ENCODE assay signal across 11 cellular contexts in genomic region chr5:54616031-54616430, GRCh38.
A peak's percentile ranks its signal among the peaks of the same experiment; 100 is the strongest.
DNase-seq lines count a peak whose midpoint lies in the region; ATAC-seq and TF ChIP-seq lines count a peak whose summit lies in the region.
"Had no signal": no experiment of that assay in that cellular context is flagged by ENCODE, and none has a peak within 500 bp of the region (broad histone marks: within the 10 kb centered on the region; RNA-seq: fewer than 3 reads in every experiment).

No MANE protein-coding gene starts in this region.

- H3K4me3 ChIP-seq in MG63 (no peak overlapping the region), liver (ENCODE audit: low read depth in 1 of 3, low read length in 3 of 3) (no peak overlapping the region), upper lobe of right lung (no peak overlapping the region)
- no peak overlapping the region for H3K4me3 ChIP-seq in effector memory CD4-positive, alpha-beta T cell (ENCODE audit: insufficient read depth, low read depth, low read length, poor library complexity, severe bottlenecking)

- no peaks in the 10 kb centered on the region for H3K27me3 Mint-ChIP-seq in T-helper 2 cell treated with Interferon-gamma antibody and Interleukin-4, amounts not matched to agents 5 μg/mL and 100 μg/mL, for 36 hours (ENCODE audit: low read depth)

- H3K36me3 Mint-ChIP-seq in T-helper 2 cell treated with Interferon-gamma antibody and Interleukin-4, amounts not matched to agents 5 μg/mL and 100 μg/mL, for 36 hours (ENCODE audit: low read depth): peaks cover 3% of the 10 kb centered on the region

- no peaks in the 10 kb centered on the region for H3K36me3 ChIP-seq in MG63
- no peaks in the 10 kb centered on the region for H3K36me3 ChIP-seq in liver (ENCODE audit: control insufficient read depth in 4 of 4, insufficient read depth in 3 of 4, low read depth in 1 of 4, low read length in 3 of 4)
- H3K36me3 ChIP-seq in upper lobe of right lung: no peaks in the 10 kb centered on the region
- no peaks in the 10 kb centered on the region for H3K36me3 ChIP-seq in effector memory CD4-positive, alpha-beta T cell (ENCODE audit: control insufficient read depth, insufficient read depth, low read length)

- H3K4me3 Mint-ChIP-seq in T-helper 2 cell treated with Interferon-gamma antibody and Interleukin-4, amounts not matched to agents 5 μg/mL and 100 μg/mL, for 36 hours: no peak overlapping the region
- H3K4me3 Mint-ChIP-seq: activated naive CD8-positive, alpha-beta T cell treated with anti-CD3 and anti-CD28 coated beads, Interleukin-2, amount 10 ng/mL, durations not matched to agents 7 days and 5 days had no signal

- TF ChIP-seq CTCF in liver (IDR thresholded peaks at IDR 0.05; ENCODE audit: low read depth, low read length, missing input control): no peak
- TF ChIP-seq CTCF in upper lobe of right lung (IDR thresholded peaks at IDR 0.05): no peak

- no peak overlapping the region for H3K27ac Mint-ChIP-seq in T-helper 2 cell treated with Interferon-gamma antibody and Interleukin-4, amounts not matched to agents 5 μg/mL and 100 μg/mL, for 36 hours
- H3K27ac Mint-ChIP-seq: activated naive CD8-positive, alpha-beta T cell treated with anti-CD3 and anti-CD28 coated beads, Interleukin-2, amount 10 ng/mL, durations not matched to agents 7 days and 5 days had no signal

- peak; percentile 54 to 60 for TF ChIP-seq RAD21 in liver (IDR thresholded peaks at IDR 0.05)

- peaks cover 9% of the 10 kb centered on the region for H3K9me3 Mint-ChIP-seq in T-helper 2 cell treated with Interferon-gamma antibody and Interleukin-4, amounts not matched to agents 5 μg/mL and 100 μg/mL, for 36 hours

- peak; percentile 89 for ATAC-seq in upper lobe of right lung
- ATAC-seq in HG03342 (IDR thresholded peaks at IDR 0.05; ENCODE audit: unreplicated experiment): no peak

- H3K27me3 ChIP-seq in MG63 (no peaks in the 10 kb centered on the region), liver (ENCODE audit: control insufficient read depth in 4 of 4, insufficient read depth in 4 of 4, low read length in 3 of 4) (no peaks in the 10 kb centered on the region), upper lobe of right lung (no peaks in the 10 kb centered on the region)
- no peaks in the 10 kb centered on the region for H3K27me3 ChIP-seq in effector memory CD4-positive, alpha-beta T cell (replicated peaks; ENCODE audit: control insufficient read depth, insufficient read depth, low read length, poor library complexity, severe bottlenecking)

- H3K4me1 Mint-ChIP-seq in T-helper 2 cell treated with Interferon-gamma antibody and Interleukin-4, amounts not matched to agents 5 μg/mL and 100 μg/mL, for 36 hours (ENCODE audit: low read depth): peaks cover 27% of the 10 kb centered on the region

- 17% methylated on average over 3 of the region's 3 CpGs for WGBS in liver

- H3K4me1 ChIP-seq in liver (ENCODE audit: control insufficient read depth in 4 of 4, insufficient read depth in 4 of 4, low read length in 3 of 4): peaks cover 9 to 32% (median 22%) of the 10 kb centered on the region in 4 donors
- peaks cover 13% of the 10 kb centered on the region for H3K4me1 ChIP-seq in upper lobe of right lung
- peaks cover 2% of the 10 kb centered on the region for H3K4me1 ChIP-seq in effector memory CD4-positive, alpha-beta T cell (ENCODE audit: control insufficient read depth, insufficient read depth, low read length, poor library complexity, severe bottlenecking)

- H3K27ac ChIP-seq in liver (ENCODE audit: low read depth in 1 of 2, low read length in 2 of 2) (peak overlapping the region; percentile 65 to 79), upper lobe of right lung (no peak overlapping the region)
- no peak overlapping the region for H3K27ac ChIP-seq in effector memory CD4-positive, alpha-beta T cell (ENCODE audit: insufficient read depth, low read length, poor library complexity, severe bottlenecking)

- H3K9me3 ChIP-seq in MG63 (no peaks in the 10 kb centered on the region), liver (ENCODE audit: control insufficient read depth in 4 of 4, low read length in 3 of 4) (no peaks in the 10 kb centered on the region), upper lobe of right lung (no peaks in the 10 kb centered on the region)
- H3K9me3 ChIP-seq in effector memory CD4-positive, alpha-beta T cell (ENCODE audit: control insufficient read depth, low read length): no peaks in the 10 kb centered on the region

- H3K9ac ChIP-seq in liver (ENCODE audit: low read depth in 1 of 2, low read length in 2 of 2): no peak overlapping the region

- intact Hi-C loops in upper lobe of right lung (cut with DNase I): no loop called here

- DNase-seq in MG63 (peak; percentile 23), dedifferentiated amniotic fluid mesenchymal stem cell (ENCODE audit: extremely low spot score) (peak; percentile 52), upper lobe of right lung (no peak), kidney glomerular epithelial cell (lab: John Stamatoyannopoulos, UW) (no peak)
- no peak for DNase-seq in T-helper 2 cell treated with Interferon-gamma antibody and Interleukin-4, amounts not matched to agents 5 μg/mL and 100 μg/mL, for 36 hours (ENCODE audit: low spot score)
- no peak for DNase-seq in effector memory CD4-positive, alpha-beta T cell
- DNase-seq: activated CD4-positive, alpha-beta T cell treated with anti-CD3 and anti-CD28 coated beads for 4 hours; activated naive CD8-positive, alpha-beta T cell treated with anti-CD3 and anti-CD28 coated beads, Interleukin-2, amount 10 ng/mL, durations not matched to agents 7 days and 5 days; RPMI8226 had no signal

TF ChIP-seq in liver, 16 proteins besides CTCF, POLR2A, EP300 and RAD21:
- TF ChIP-seq FOXA2 (IDR thresholded peaks at IDR 0.05) (peak; percentile 61), HNF4G (IDR thresholded peaks at IDR 0.05) (no peak), HNF4A (conservative IDR thresholded peaks at IDR 0.05) (peak; percentile 60 to 82), TAF1 (conservative IDR thresholded peaks at IDR 0.05) (no peak), ATF3 (IDR thresholded peaks at IDR 0.05) (peak; percentile 50), EGR1 (IDR thresholded peaks at IDR 0.05; ENCODE audit: low read depth in 2 of 2) (peak; percentile 93 to 97), RXRA (IDR thresholded peaks at IDR 0.05) (peak; percentile 82 to 93), SP1 (IDR thresholded peaks at IDR 0.05) (peak; percentile 48), JUND (IDR thresholded peaks at IDR 0.05) (peak; percentile 36 to 81), YY1 (IDR thresholded peaks at IDR 0.05) (peak; percentile 77), FOXA1 (IDR thresholded peaks at IDR 0.05) (peak; percentile 49), REST (IDR thresholded peaks at IDR 0.05) (peak; percentile 63), NR2F2 (IDR thresholded peaks at IDR 0.05) (peak; percentile 44), MAX (IDR thresholded peaks at IDR 0.05) (peak; percentile 67), GABPA (IDR thresholded peaks at IDR 0.05 in 1 of 2, conservative IDR thresholded peaks at IDR 0.05 in 1 of 2) (peak in 1 of 2 donors; percentile 19)
- TF ChIP-seq, protein P1, sequence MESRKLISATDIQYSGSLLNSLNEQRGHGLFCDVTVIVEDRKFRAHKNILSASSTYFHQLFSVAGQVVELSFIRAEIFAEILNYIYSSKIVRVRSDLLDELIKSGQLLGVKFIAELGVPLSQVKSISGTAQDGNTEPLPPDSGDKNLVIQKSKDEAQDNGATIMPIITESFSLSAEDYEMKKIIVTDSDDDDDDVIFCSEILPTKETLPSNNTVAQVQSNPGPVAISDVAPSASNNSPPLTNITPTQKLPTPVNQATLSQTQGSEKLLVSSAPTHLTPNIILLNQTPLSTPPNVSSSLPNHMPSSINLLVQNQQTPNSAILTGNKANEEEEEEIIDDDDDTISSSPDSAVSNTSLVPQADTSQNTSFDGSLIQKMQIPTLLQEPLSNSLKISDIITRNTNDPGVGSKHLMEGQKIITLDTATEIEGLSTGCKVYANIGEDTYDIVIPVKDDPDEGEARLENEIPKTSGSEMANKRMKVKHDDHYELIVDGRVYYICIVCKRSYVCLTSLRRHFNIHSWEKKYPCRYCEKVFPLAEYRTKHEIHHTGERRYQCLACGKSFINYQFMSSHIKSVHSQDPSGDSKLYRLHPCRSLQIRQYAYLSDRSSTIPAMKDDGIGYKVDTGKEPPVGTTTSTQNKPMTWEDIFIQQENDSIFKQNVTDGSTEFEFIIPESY (IDR thresholded peaks at IDR 0.05): peak; percentile 79
TF ChIP-seq in liver: peak in this region for 14.

Comparison
In these comparisons a context has a peak if more than half of its experiments do, and no peak if none do; other contexts are left out.
1. DNase-seq: peak in MG63 (single experiment) and dedifferentiated amniotic fluid mesenchymal stem cell (single experiment); none in upper lobe of right lung (single experiment), kidney glomerular epithelial cell (single experiment), T-helper 2 cell treated with Interferon-gamma antibody and Interleukin-4, amounts not matched to agents 5 μg/mL and 100 μg/mL, for 36 hours (single experiment) and effector memory CD4-positive, alpha-beta T cell (0 of 3).
2. H3K27ac ChIP-seq: peak in liver (2 of 2); none in upper lobe of right lung (single experiment) and effector memory CD4-positive, alpha-beta T cell (single experiment).